In the genomic region with DNA sequence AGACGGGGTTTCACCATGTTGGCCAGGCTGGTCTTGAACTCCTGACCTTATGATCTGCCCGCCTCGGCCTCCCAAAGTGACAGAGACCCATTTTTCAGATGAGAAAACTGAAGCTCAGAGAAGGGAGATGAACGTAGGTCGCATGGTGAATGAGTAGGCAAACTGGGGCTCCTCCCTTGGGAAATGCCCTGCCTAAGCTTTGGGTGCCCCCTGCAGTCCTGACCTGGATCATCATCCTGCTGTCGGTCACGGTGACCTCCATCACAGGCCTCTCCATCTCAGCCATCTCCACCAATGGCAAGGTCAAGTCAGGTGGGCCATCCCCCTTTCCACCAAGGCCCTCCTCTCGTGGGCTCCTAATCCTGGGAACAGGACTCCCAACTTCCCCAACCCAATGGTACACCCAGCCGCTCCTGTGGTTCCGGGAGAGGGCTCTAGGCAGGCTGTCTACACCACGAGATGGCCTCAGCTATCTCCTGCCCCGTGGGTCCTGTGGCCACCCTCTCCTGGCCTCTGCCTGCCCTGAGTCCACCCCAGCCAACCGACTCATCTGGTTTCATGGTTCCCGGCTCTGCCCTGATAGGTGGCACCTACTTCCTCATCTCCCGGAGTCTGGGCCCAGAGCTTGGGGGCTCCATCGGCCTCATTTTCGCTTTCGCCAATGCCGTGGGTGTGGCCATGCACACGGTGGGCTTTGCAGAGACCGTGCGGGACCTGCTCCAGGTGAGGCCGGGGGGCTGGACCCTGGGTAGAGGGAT, we compare ENCODE assay signal across 8 cellular contexts. TPM values are rescaled to one million over a fixed set of nuclear protein-coding genes. Genes with fewer than 3 reads are reported as not detected.
DNase-seq lines count a peak whose midpoint lies in the region; ATAC-seq and TF ChIP-seq lines count a peak whose summit lies in the region.

No MANE protein-coding gene starts in this region.

- no peak overlapping the region for H2AFZ ChIP-seq in PC-3 (ENCODE audit: low read length)

- no peaks in the 10 kb centered on the region for H3K36me3 Mint-ChIP-seq in type B pancreatic cell

- H3K4me2 ChIP-seq in PC-3 (ENCODE audit: low read length), result no peak overlapping the region

- no peaks in the 10 kb centered on the region for H3K9me2 ChIP-seq in PC-3 (replicated peaks; ENCODE audit: low read length)

- no TSS peak for BruUV-seq in PC-3 (replicated peaks; lab: Mats Ljungman, UMichigan)

- H3K36me3 ChIP-seq in PC-3 (ENCODE audit: low read depth, low read length), result no peaks in the 10 kb centered on the region

- no peak overlapping the region for H3K4me3 Mint-ChIP-seq in type B pancreatic cell

- peak; percentile 37 for DNase-seq in PC-3
- no peak for DNase-seq in type B pancreatic cell (ENCODE audit: extremely low spot score, unreplicated experiment)
- no peak for DNase-seq in GM19238 (ENCODE audit: insufficient read length, low spot score)
- no peak for DNase-seq in posterior vena cava (ENCODE audit: low spot score)

- ATAC-seq in PC-3 (peak; percentile 75), esophagus mucosa (peak; percentile 13), GM21367 (IDR thresholded peaks at IDR 0.05; ENCODE audit: unreplicated experiment) (no peak)

- H3K4me1 Mint-ChIP-seq in type B pancreatic cell (ENCODE audit: unreplicated experiment), result peaks cover 15% of the 10 kb centered on the region

- POLR2A ChIA-PET in PC-3 (lab: Charles Lee; ENCODE audit: unreplicated experiment), result no interaction called here

- TF ChIP-seq CTCF in 22Rv1 (IDR thresholded peaks at IDR 0.05) (peak; percentile 29; the same call in 1 of the 2 replicates), GM12874 (IDR thresholded peaks at IDR 0.05; ENCODE audit: insufficient read depth, low read depth, low read length) (peak; percentile 55), PC-3 (conservative IDR thresholded peaks at IDR 0.05; ENCODE audit: low read depth, low read length) (peak; percentile 44; the same call in 1 of the 2 replicates), type B pancreatic cell (conservative IDR thresholded peaks at IDR 0.05) (peak; percentile 28)

- H3K27me3 ChIP-seq in PC-3 (ENCODE audit: low read length), result no peaks in the 10 kb centered on the region

- H3K27me3 Mint-ChIP-seq in type B pancreatic cell, result no peaks in the 10 kb centered on the region

- no peak overlapping the region for H3K27ac Mint-ChIP-seq in type B pancreatic cell

- H3K9me3 ChIP-seq in PC-3 (ENCODE audit: low read length), result no peaks in the 10 kb centered on the region

- H3F3A ChIP-seq in PC-3 (ENCODE audit: low read length, unreplicated experiment), result no peaks in the 10 kb centered on the region

- H3K9ac ChIP-seq in PC-3 (ENCODE audit: low read length), result no peak overlapping the region

- H3K4me1 ChIP-seq in PC-3 (ENCODE audit: insufficient read depth, low read length), result no peaks in the 10 kb centered on the region

- no peaks in the 10 kb centered on the region for H3K79me2 ChIP-seq in PC-3 (ENCODE audit: low read length)

- H3K4me3 ChIP-seq in PC-3 (ENCODE audit: low read length), result no peak overlapping the region

- CTCF ChIA-PET in PC-3 (lab: Charles Lee), result interaction anchor here (0.6 kb wide), 2 partner anchors 80 to 341 kb away, joined by 4 read pairs; no protein-coding TSS in a partner anchor

- H3K9me3 Mint-ChIP-seq in type B pancreatic cell, result no peaks in the 10 kb centered on the region

- H3K27ac ChIP-seq in 22Rv1 (no peak overlapping the region), PC-3 (ENCODE audit: low read length) (no peak overlapping the region)

- H4K20me1 ChIP-seq in PC-3 (ENCODE audit: low read length), result no peaks in the 10 kb centered on the region

- intact Hi-C loops in PC-3 (cut with micrococcal nuclease) (loop anchor here (5.0 kb wide), 1 partner anchor 78 kb away; no protein-coding TSS in a partner anchor), posterior vena cava (cut with DNase I) (loop anchor here (5.0 to 10.0 kb wide), 2 partner anchors 85 to 178 kb away; no protein-coding TSS in a partner anchor)

RNA-seq across cellular contexts. Expression of a gene that starts 4.7 kb away (rescaled TPM):
- total RNA-seq in PC-3 (2014; rRNA removed), result not detected in 2 replicates
- total RNA-seq in esophagus mucosa, result not detected
- total RNA-seq in type B pancreatic cell (ENCODE audit: low replicate concordance), result 0.31 and 4.2 TPM in 2 replicates
- not detected for total RNA-seq in posterior vena cava
